2 cellular contexts compared by ENCODE assay signal in genomic region chr21:45308211-45309068, GRCh38.
TF ChIP-seq lines count a peak whose summit lies in the region.

No MANE protein-coding gene starts in this region.

TF ChIP-seq in HCT116, 20 proteins besides CTCF, POLR2A, EP300 and RAD21 (continued from another document):
- no peak for TF ChIP-seq REST (IDR thresholded peaks at IDR 0.05; ENCODE audit: low read depth)

TF ChIP-seq in SK-N-SH, 30 proteins besides CTCF, POLR2A, EP300 and RAD21 (continued from another document):
- TF ChIP-seq POLR2AphosphoS5 (IDR thresholded peaks at IDR 0.05; ENCODE audit: low read depth, low read length): no peak
